Comparison of ENCODE assay signal across 1 cellular context in the genomic region with DNA sequence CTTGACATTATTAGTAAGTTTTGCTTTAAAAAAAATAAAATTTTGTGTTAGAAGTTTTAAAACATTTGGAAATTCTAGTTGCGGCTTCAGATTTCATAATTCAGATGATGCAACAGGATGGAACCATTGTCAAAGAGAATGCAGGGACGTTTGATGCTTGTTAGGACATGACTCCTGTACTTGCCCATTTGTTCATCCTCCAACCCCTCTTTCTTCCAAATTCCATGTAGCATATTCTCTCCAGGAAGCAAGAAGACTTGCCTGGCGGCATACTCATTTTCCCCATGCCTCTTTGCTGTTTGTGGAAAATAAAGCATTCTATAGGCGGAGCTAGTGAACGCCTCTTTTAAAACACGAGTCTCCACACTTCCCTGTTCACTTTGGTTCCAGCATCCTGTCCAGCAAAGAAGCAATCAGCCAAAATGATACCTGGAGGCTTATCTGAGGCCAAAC.
TF ChIP-seq lines count a peak whose summit lies in the region.

A gene with protein sequence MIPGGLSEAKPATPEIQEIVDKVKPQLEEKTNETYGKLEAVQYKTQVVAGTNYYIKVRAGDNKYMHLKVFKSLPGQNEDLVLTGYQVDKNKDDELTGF (plus strand): TSS at position 378 of the 453 bp plus-strand sequence. CDS start 45 bp downstream, at position 423.

TF ChIP-seq in SK-N-SH, 30 proteins besides CTCF, POLR2A, EP300 and RAD21 (continued from another document):
- TF ChIP-seq, protein P1, sequence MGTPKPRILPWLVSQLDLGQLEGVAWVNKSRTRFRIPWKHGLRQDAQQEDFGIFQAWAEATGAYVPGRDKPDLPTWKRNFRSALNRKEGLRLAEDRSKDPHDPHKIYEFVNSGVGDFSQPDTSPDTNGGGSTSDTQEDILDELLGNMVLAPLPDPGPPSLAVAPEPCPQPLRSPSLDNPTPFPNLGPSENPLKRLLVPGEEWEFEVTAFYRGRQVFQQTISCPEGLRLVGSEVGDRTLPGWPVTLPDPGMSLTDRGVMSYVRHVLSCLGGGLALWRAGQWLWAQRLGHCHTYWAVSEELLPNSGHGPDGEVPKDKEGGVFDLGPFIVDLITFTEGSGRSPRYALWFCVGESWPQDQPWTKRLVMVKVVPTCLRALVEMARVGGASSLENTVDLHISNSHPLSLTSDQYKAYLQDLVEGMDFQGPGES (IDR thresholded peaks at IDR 0.05; ENCODE audit: low read depth, low read length) = no peak
- no peak for TF ChIP-seq FOSL2 (IDR thresholded peaks at IDR 0.05; ENCODE audit: borderline replicate concordance, low read depth)
- TF ChIP-seq MXI1 (IDR thresholded peaks at IDR 0.05; ENCODE audit: low read depth, low read length) = no peak
- no peak for TF ChIP-seq MEF2A (IDR thresholded peaks at IDR 0.05; ENCODE audit: borderline replicate concordance, low read depth)
- TF ChIP-seq, protein P2, sequence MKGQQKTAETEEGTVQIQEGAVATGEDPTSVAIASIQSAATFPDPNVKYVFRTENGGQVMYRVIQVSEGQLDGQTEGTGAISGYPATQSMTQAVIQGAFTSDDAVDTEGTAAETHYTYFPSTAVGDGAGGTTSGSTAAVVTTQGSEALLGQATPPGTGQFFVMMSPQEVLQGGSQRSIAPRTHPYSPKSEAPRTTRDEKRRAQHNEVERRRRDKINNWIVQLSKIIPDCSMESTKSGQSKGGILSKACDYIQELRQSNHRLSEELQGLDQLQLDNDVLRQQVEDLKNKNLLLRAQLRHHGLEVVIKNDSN (IDR thresholded peaks at IDR 0.05; ENCODE audit: borderline replicate concordance, low read depth) = no peak
- TF ChIP-seq, protein P3, sequence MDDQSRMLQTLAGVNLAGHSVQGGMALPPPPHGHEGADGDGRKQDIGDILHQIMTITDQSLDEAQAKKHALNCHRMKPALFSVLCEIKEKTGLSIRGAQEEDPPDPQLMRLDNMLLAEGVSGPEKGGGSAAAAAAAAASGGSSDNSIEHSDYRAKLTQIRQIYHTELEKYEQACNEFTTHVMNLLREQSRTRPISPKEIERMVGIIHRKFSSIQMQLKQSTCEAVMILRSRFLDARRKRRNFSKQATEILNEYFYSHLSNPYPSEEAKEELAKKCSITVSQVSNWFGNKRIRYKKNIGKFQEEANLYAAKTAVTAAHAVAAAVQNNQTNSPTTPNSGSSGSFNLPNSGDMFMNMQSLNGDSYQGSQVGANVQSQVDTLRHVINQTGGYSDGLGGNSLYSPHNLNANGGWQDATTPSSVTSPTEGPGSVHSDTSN (IDR thresholded peaks at IDR 0.05) = no peak
